10 cellular contexts compared by ENCODE assay signal in the genomic region with DNA sequence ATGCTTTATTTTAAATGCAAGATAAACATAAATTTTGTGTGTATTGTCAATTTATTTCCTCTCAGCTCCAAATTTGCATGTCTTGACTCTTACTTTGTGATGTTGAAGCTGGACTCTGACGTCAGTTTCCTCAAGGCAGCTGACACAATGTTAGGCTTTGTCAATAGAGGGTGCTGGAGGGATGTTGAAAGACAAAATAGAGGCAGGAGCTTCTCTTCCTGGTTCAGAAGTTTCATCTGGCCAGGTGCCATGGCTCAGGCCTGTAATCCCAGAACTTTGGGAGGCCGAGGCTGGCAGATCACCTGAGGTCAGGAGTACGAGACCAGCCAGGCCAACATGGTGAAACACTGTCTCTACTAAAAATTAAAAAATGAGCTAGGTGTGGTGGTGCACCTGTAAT.
A peak's percentile ranks its signal among the peaks of the same experiment; 100 is the strongest.
DNase-seq lines count a peak whose midpoint lies in the region; ATAC-seq, FAIRE-seq and TF ChIP-seq lines count a peak whose summit lies in the region.
"Had no signal": no experiment of that assay in that cellular context is flagged by ENCODE, and none has a peak within 500 bp of the region (broad histone marks: within the 10 kb centered on the region; RNA-seq: fewer than 3 reads in every experiment).

No MANE protein-coding gene starts in this region.

- no peak for TF ChIP-seq EP300 in SK-N-SH (IDR thresholded peaks at IDR 0.05; ENCODE audit: borderline replicate concordance in 1 of 2, low read depth in 1 of 2, low read length in 1 of 2)

- no peak overlapping the region for H2AFZ ChIP-seq in SK-N-SH (ENCODE audit: low read depth)
- peak overlapping the region; percentile 77 for H2AFZ ChIP-seq in Loucy (ENCODE audit: low read length)

- 83% methylated on average over 3 of the region's 3 CpGs for WGBS in SK-N-SH (ENCODE audit: low lambda C conversion rate)

- H3F3A ChIP-seq in SK-N-SH (replicated peaks; ENCODE audit: insufficient read depth) = no peaks in the 10 kb centered on the region
- no peaks in the 10 kb centered on the region for H3F3A ChIP-seq in Loucy (ENCODE audit: low read depth)

- no peaks in the 10 kb centered on the region for H3K4me1 Mint-ChIP-seq in activated T-helper 1 cell treated with anti-CD3 and anti-CD28 coated beads, Interleukin-12 subunit alpha, Interleukin-12 subunit beta, Interleukin-2, Interleukin-4 antibody, amounts not matched to agents 30 ng/mL and 10 ng/mL and 1 ng/mL, durations not matched to agents 14 hours and 24 hours and 36 hours (ENCODE audit: low read depth)
- H3K4me1 Mint-ChIP-seq in immature natural killer cell = no peaks in the 10 kb centered on the region
- H3K4me1 Mint-ChIP-seq: CD4-positive, CD25-positive, alpha-beta regulatory T cell had no signal

- no peak for FAIRE-seq in frontal cortex (lab: Jason Lieb, UNC)

- peak; percentile 38 for TF ChIP-seq RAD21 in SK-N-SH (IDR thresholded peaks at IDR 0.05; ENCODE audit: low read length)

- intact Hi-C loops in colonic mucosa (cut with DNase I) = no loop called here
- intact Hi-C loops in activated T-helper 1 cell treated with anti-CD3 and anti-CD28 coated beads, Interleukin-12 subunit alpha, Interleukin-12 subunit beta, Interleukin-2, Interleukin-4 antibody, amounts not matched to agents 30 ng/mL and 10 ng/mL and 1 ng/mL, durations not matched to agents 14 hours and 24 hours and 36 hours (cut with micrococcal nuclease) = no loop called here

- H3K36me3 ChIP-seq in SK-N-SH (replicated peaks in 1 of 2; ENCODE audit: control insufficient read depth in 1 of 2, insufficient read depth in 2 of 2, low read length in 1 of 2) (no peaks in the 10 kb centered on the region), Loucy (ENCODE audit: insufficient read depth, low read length) (no peaks in the 10 kb centered on the region), colonic mucosa (no peaks in the 10 kb centered on the region)

- no peaks in the 10 kb centered on the region for H3K27me3 Mint-ChIP-seq in activated T-helper 1 cell treated with anti-CD3 and anti-CD28 coated beads, Interleukin-12 subunit alpha, Interleukin-12 subunit beta, Interleukin-2, Interleukin-4 antibody, amounts not matched to agents 30 ng/mL and 10 ng/mL and 1 ng/mL, durations not matched to agents 14 hours and 24 hours and 36 hours (ENCODE audit: insufficient read depth)
- H3K27me3 Mint-ChIP-seq in immature natural killer cell (ENCODE audit: low read depth in 3 of 3) = no peaks in the 10 kb centered on the region
- H3K27me3 Mint-ChIP-seq: CD4-positive, CD25-positive, alpha-beta regulatory T cell had no signal

- H3K4me2 ChIP-seq in SK-N-SH (no peak overlapping the region), Loucy (ENCODE audit: low read depth, low read length, poor library complexity, severe bottlenecking) (no peak overlapping the region)

- H3K79me2 ChIP-seq in SK-N-SH (ENCODE audit: insufficient read depth) (no peaks in the 10 kb centered on the region), Loucy (ENCODE audit: insufficient read depth, low read length) (no peaks in the 10 kb centered on the region)

- H3K27ac ChIP-seq in SK-N-SH (ENCODE audit: low read depth in 2 of 2, low read length in 1 of 2) = no peak overlapping the region
- H3K27ac ChIP-seq in colonic mucosa = no peak overlapping the region

- no peaks in the 10 kb centered on the region for H4K20me1 ChIP-seq in SK-N-SH (ENCODE audit: insufficient read depth)
- no peaks in the 10 kb centered on the region for H4K20me1 ChIP-seq in Loucy (ENCODE audit: insufficient read depth, low read length, poor library complexity, severe bottlenecking)

- H3K36me3 Mint-ChIP-seq in activated T-helper 1 cell treated with anti-CD3 and anti-CD28 coated beads, Interleukin-12 subunit alpha, Interleukin-12 subunit beta, Interleukin-2, Interleukin-4 antibody, amounts not matched to agents 30 ng/mL and 10 ng/mL and 1 ng/mL, durations not matched to agents 14 hours and 24 hours and 36 hours (ENCODE audit: low read depth) = no peaks in the 10 kb centered on the region
- H3K36me3 Mint-ChIP-seq in immature natural killer cell = no peaks in the 10 kb centered on the region
- H3K36me3 Mint-ChIP-seq: CD4-positive, CD25-positive, alpha-beta regulatory T cell had no signal

- no peak overlapping the region for H3K27ac Mint-ChIP-seq in activated T-helper 1 cell treated with anti-CD3 and anti-CD28 coated beads, Interleukin-12 subunit alpha, Interleukin-12 subunit beta, Interleukin-2, Interleukin-4 antibody, amounts not matched to agents 30 ng/mL and 10 ng/mL and 1 ng/mL, durations not matched to agents 14 hours and 24 hours and 36 hours
- H3K27ac Mint-ChIP-seq in immature natural killer cell = no peak overlapping the region
- H3K27ac Mint-ChIP-seq: CD4-positive, CD25-positive, alpha-beta regulatory T cell had no signal

- TF ChIP-seq CTCF in SK-N-SH (IDR thresholded peaks at IDR 0.05) = no peak
- peak; percentile 73 for TF ChIP-seq CTCF in Loucy (conservative IDR thresholded peaks at IDR 0.05; ENCODE audit: low read length)
- no peak for TF ChIP-seq CTCF in colonic mucosa (IDR thresholded peaks at IDR 0.05)

- DNase-seq in SK-N-SH = no peak
- DNase-seq in colonic mucosa = peak; percentile 20
- peak; percentile 47 for DNase-seq in renal cortical epithelial cell (ENCODE audit: low read depth)
- no peak for DNase-seq in frontal cortex (ENCODE audit: low spot score in 2 of 2)
- DNase-seq in activated T-helper 1 cell treated with anti-CD3 and anti-CD28 coated beads, Interleukin-12 subunit alpha, Interleukin-12 subunit beta, Interleukin-2, Interleukin-4 antibody, amounts not matched to agents 30 ng/mL and 10 ng/mL and 1 ng/mL, durations not matched to agents 14 hours and 24 hours and 36 hours (ENCODE audit: low spot score) = no peak
- no peak for DNase-seq in immature natural killer cell
- DNase-seq: activated CD4-positive, CD25-positive, alpha-beta regulatory T cell treated with anti-CD3 and anti-CD28 coated beads, Interleukin-2, amount 50 U/mL, for 72 hours; CD4-positive, CD25-positive, alpha-beta regulatory T cell had no signal

- H3K9me3 ChIP-seq in SK-N-SH = no peaks in the 10 kb centered on the region
- no peaks in the 10 kb centered on the region for H3K9me3 ChIP-seq in Loucy (ENCODE audit: insufficient read depth, low read depth, low read length)
- H3K9me3 ChIP-seq in colonic mucosa = no peaks in the 10 kb centered on the region

- H3K9me2 ChIP-seq in SK-N-SH (no peaks in the 10 kb centered on the region), Loucy (replicated peaks; ENCODE audit: low read depth, low read length) (no peaks in the 10 kb centered on the region)

- no peaks in the 10 kb centered on the region; a peak in 1 of 4 replicates for H3K4me1 ChIP-seq in SK-N-SH (ENCODE audit: control insufficient read depth in 1 of 2, insufficient read depth in 2 of 2, low read depth in 1 of 2, low read length in 1 of 2)
- H3K4me1 ChIP-seq in Loucy (ENCODE audit: insufficient read depth, low read length, poor library complexity, severe bottlenecking) = no peaks in the 10 kb centered on the region
- H3K4me1 ChIP-seq in colonic mucosa = no peaks in the 10 kb centered on the region

- no peak overlapping the region for H3K9ac ChIP-seq in SK-N-SH
- no peak overlapping the region for H3K9ac ChIP-seq in Loucy (ENCODE audit: low read depth, low read length, poor library complexity, severe bottlenecking)
- H3K9ac ChIP-seq in colonic mucosa (ENCODE audit: low read depth in 2 of 2, low read length in 2 of 2) = no peak overlapping the region

- no peaks in the 10 kb centered on the region for H3K9me3 Mint-ChIP-seq in activated T-helper 1 cell treated with anti-CD3 and anti-CD28 coated beads, Interleukin-12 subunit alpha, Interleukin-12 subunit beta, Interleukin-2, Interleukin-4 antibody, amounts not matched to agents 30 ng/mL and 10 ng/mL and 1 ng/mL, durations not matched to agents 14 hours and 24 hours and 36 hours
- peaks cover 5 to 26% (median 12%) of the 10 kb centered on the region in 6 donors for H3K9me3 Mint-ChIP-seq in immature natural killer cell

- no peak overlapping the region for H3K4me3 Mint-ChIP-seq in activated T-helper 1 cell treated with anti-CD3 and anti-CD28 coated beads, Interleukin-12 subunit alpha, Interleukin-12 subunit beta, Interleukin-2, Interleukin-4 antibody, amounts not matched to agents 30 ng/mL and 10 ng/mL and 1 ng/mL, durations not matched to agents 14 hours and 24 hours and 36 hours
- no peak overlapping the region for H3K4me3 Mint-ChIP-seq in immature natural killer cell
- H3K4me3 Mint-ChIP-seq: CD4-positive, CD25-positive, alpha-beta regulatory T cell had no signal

- CTCF ChIA-PET in SK-N-SH (lab: Yijun Ruan, JAX) = interaction anchor here (0.8 to 1.3 kb wide), 5 partner anchors 14 to 137 kb away, joined by 3 to 4 read pairs (median 4); no protein-coding TSS in a partner anchor

- POLR2A ChIA-PET in SK-N-SH (lab: Yijun Ruan, JAX) = no interaction called here

- ATAC-seq in SK-N-SH treated with all-trans-retinoic acid at 6 μM for 48 hours = no peak

- H3K27me3 ChIP-seq in SK-N-SH (ENCODE audit: insufficient read depth) = no peaks in the 10 kb centered on the region
- H3K27me3 ChIP-seq in Loucy (ENCODE audit: insufficient read depth, low read length, poor library complexity, severe bottlenecking) = no peaks in the 10 kb centered on the region
- no peaks in the 10 kb centered on the region for H3K27me3 ChIP-seq in colonic mucosa

- H3K4me3 ChIP-seq in SK-N-SH (ENCODE audit: low read depth in 2 of 2, low read length in 1 of 2) (no peak overlapping the region), Loucy (ENCODE audit: low read length, poor library complexity, severe bottlenecking) (no peak overlapping the region), colonic mucosa (no peak overlapping the region)

TF ChIP-seq in SK-N-SH, 30 proteins besides CTCF, POLR2A, EP300 and RAD21 (continues in another document):
- TF ChIP-seq CHD2 (IDR thresholded peaks at IDR 0.05; ENCODE audit: low read length, partially characterized antibody) = no peak
- TF ChIP-seq TAF1 (IDR thresholded peaks at IDR 0.05; ENCODE audit: borderline replicate concordance, low read depth, low read length) = no peak

TF ChIP-seq in SK-N-SH treated with all-trans-retinoic acid at 6 μM for 48 hours, 23 proteins besides CTCF, POLR2A, EP300 and RAD21 (continues in another document):
- TF ChIP-seq SNAI2 (CRISPR knock-in tag; IDR thresholded peaks at IDR 0.05) = no peak
- TF ChIP-seq ZC3H10 (CRISPR knock-in tag; IDR thresholded peaks at IDR 0.05) = no peak
- TF ChIP-seq ZFP30 (CRISPR knock-in tag; IDR thresholded peaks at IDR 0.05) = no peak
- TF ChIP-seq ZNF565 (CRISPR knock-in tag; conservative IDR thresholded peaks at IDR 0.05; ENCODE audit: low read depth) = no peak

Comparison
In these comparisons a context has a peak if more than half of its experiments do, and no peak if none do; other contexts are left out.
1. DNase-seq: peak in colonic mucosa (single experiment) and renal cortical epithelial cell (single experiment); none in SK-N-SH (single experiment), frontal cortex (0 of 2), activated T-helper 1 cell treated with anti-CD3 and anti-CD28 coated beads, Interleukin-12 subunit alpha, Interleukin-12 subunit beta, Interleukin-2, Interleukin-4 antibody, amounts not matched to agents 30 ng/mL and 10 ng/mL and 1 ng/mL, durations not matched to agents 14 hours and 24 hours and 36 hours (single experiment) and immature natural killer cell (0 of 3).